1 cellular context compared by ENCODE assay signal in genomic region chr4:8870647-8871416, GRCh38.
TF ChIP-seq lines count a peak whose summit lies in the region.

No MANE protein-coding gene starts in this region.

TF ChIP-seq in HEK293T, 16 proteins besides CTCF, POLR2A, EP300 and RAD21 (continued from another document):
- TF ChIP-seq ELF4 (IDR thresholded peaks at IDR 0.05) (no peak), NFRKB (IDR thresholded peaks at IDR 0.05) (no peak), ARNT (IDR thresholded peaks at IDR 0.05) (no peak), BHLHE40 (IDR thresholded peaks at IDR 0.05; ENCODE audit: borderline replicate concordance) (no peak)
TF ChIP-seq in HEK293T: peak in this region for 0.
